Comparison of ENCODE assay signal across 9 cellular contexts in genomic region chr7:44716205-44716604, GRCh38.
"Had no signal": no experiment of that assay in that cellular context is flagged by ENCODE, and none has a peak within 500 bp of the region (broad histone marks: within the 10 kb centered on the region; RNA-seq: fewer than 3 reads in every experiment).

No MANE protein-coding gene starts in this region.

- H3K4me1 ChIP-seq: HAP-1 had no signal

- ATAC-seq: HCT116, K562 had no signal

- H3K36me3 ChIP-seq: HAP-1 had no signal

- H3K27ac ChIP-seq: GM23248, HL-60 had no signal

- FAIRE-seq: K562 had no signal

- H3K9ac ChIP-seq: GM23248 had no signal

- H3K4me3 ChIP-seq: GM23248, HAP-1, K562 had no signal

- H3K9me3 ChIP-seq: HAP-1 had no signal

- H2AFZ ChIP-seq: GM23248 had no signal

- DNase-seq: GM23248, GOT3, H7, IMR-90, KG1 had no signal
